ENCODE assay signal across 18 cellular contexts in the genomic region with DNA sequence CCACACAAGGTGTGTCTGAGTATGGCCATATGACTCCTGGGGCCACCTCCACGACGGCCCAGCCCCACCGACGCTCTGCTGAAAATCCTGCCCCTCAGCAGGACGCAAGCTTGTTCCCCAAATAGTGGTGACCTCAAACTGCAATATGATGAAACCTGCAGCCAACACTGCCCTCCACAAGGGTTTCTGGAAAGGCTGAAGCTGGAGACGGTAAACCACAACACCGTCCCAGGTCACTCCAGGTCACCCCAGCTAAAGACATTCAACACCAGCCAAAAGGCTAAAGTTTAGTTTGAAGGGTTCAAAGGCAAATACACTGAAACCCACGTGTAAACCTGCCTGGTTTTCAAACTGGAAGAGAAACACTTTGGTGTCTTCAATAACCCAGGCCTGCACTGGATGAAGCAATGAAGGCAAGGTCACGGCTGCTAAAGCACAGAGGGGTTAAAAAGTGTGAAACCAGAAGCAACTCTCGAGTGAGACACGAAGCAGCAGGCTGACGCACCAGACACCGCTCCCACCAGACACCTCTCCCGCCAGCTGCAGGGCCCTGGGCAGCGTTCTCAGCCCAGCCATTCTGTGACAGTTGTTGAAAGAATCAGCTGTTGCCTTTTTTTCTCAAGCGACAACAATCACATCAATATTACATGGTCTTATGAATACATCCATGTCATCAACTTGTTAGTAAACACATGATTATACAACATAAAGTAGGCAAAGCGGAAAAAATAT. TPM values are rescaled to one million over a fixed set of nuclear protein-coding genes. Genes with fewer than 3 reads are reported as not detected.
DNase-seq lines count a peak whose midpoint lies in the region; ATAC-seq, FAIRE-seq and TF ChIP-seq lines count a peak whose summit lies in the region.
"Had no signal": no experiment of that assay in that cellular context is flagged by ENCODE, and none has a peak within 500 bp of the region (broad histone marks: within the 10 kb centered on the region; RNA-seq: fewer than 3 reads in every experiment).

No MANE protein-coding gene starts in this region.

- DNase-seq in mammary epithelial cell (no peak), MCF 10A (ENCODE audit: unreplicated experiment) (no peak), NOMO-1 treated with DMSO at 0.1 percent for 48 hours (lab: John Stamatoyannopoulos, UW; ENCODE audit: unreplicated experiment) (peak; percentile 91), K562 (ENCODE audit: extremely low read depth in 1 of 4, low spot score in 3 of 4) (peak in 2 of 4 experiments; percentile 45 to 60), GM23338 (ENCODE audit: low spot score) (no peak)
- DNase-seq in activated CD8-positive, alpha-beta memory T cell treated with anti-CD3 and anti-CD28 coated beads for 24 hours, result no peak
- DNase-seq: activated CD4-positive, alpha-beta T cell treated with anti-CD3 and anti-CD28 coated beads, Interleukin-2, amount 10 ng/mL, durations not matched to agents 7 days and 5 days; activated naive CD4-positive, alpha-beta T cell treated with Interleukin-2 at 50 U/mL for 16 hours; gastrocnemius medialis; NCI-H1092; ovary had no signal

- TF ChIP-seq RAD21 in K562 (CRISPR knock-in tag; conservative IDR thresholded peaks at IDR 0.05 in 1 of 2, IDR thresholded peaks at IDR 0.05 in 1 of 2), result peak; percentile 7 to 36; a peak in 2 of 4 replicates

- H3K9me3 ChIP-seq in mammary epithelial cell (replicated peaks; ENCODE audit: insufficient read depth, low read length) (no peaks in the 10 kb centered on the region), K562 (replicated peaks; ENCODE audit: control insufficient read depth, insufficient read depth, low read depth, low read length) (no peaks in the 10 kb centered on the region)
- H3K9me3 ChIP-seq: gastrocnemius medialis, ovary, vagina had no signal

- H3K27me3 Mint-ChIP-seq in MCF 10A (ENCODE audit: insufficient read depth, unreplicated experiment) (peaks cover 11% of the 10 kb centered on the region), GM23338 (ENCODE audit: insufficient read depth, low read depth, poor library complexity) (peaks cover 41% of the 10 kb centered on the region)

- H3K4me2 ChIP-seq in mammary epithelial cell (ENCODE audit: insufficient read depth, low read depth, low read length), result no peak overlapping the region
- no peak overlapping the region for H3K4me2 ChIP-seq in K562 (ENCODE audit: insufficient read depth, low read length)
- H3K4me2 ChIP-seq in GM23338, result no peak overlapping the region

- no peak overlapping the region for H3K4me3 Mint-ChIP-seq in MCF 10A (ENCODE audit: unreplicated experiment)
- no peak overlapping the region for H3K4me3 Mint-ChIP-seq in GM23338
- H3K4me3 Mint-ChIP-seq: activated CD4-positive, alpha-beta T cell treated with anti-CD3 and anti-CD28 coated beads, Interleukin-2, amount 10 ng/mL, durations not matched to agents 7 days and 5 days had no signal

- no peak overlapping the region for H3K27ac ChIP-seq in mammary epithelial cell (ENCODE audit: insufficient read depth, low read depth, low read length)
- peak overlapping the region; percentile 70; the same call in 2 of the 3 replicates for H3K27ac ChIP-seq in K562 (ENCODE audit: extremely low read depth, low read depth, low read length)
- H3K27ac ChIP-seq in GM23338 (ENCODE audit: low read depth), result no peak overlapping the region
- H3K27ac ChIP-seq: coronary artery, gastrocnemius medialis, ovary, SK-N-MC, vagina had no signal

- H2AFZ ChIP-seq in mammary epithelial cell (ENCODE audit: low read depth, low read length), result no peak overlapping the region
- no peak overlapping the region for H2AFZ ChIP-seq in K562 (ENCODE audit: low read depth, low read length)
- no peak overlapping the region for H2AFZ ChIP-seq in GM23338

- H3K9ac ChIP-seq in mammary epithelial cell (ENCODE audit: insufficient read depth, low read length) (no peak overlapping the region), K562 (ENCODE audit: insufficient read depth in 1 of 2, low read depth in 2 of 2, low read length in 2 of 2) (peak overlapping the region in 1 of 2 experiments; percentile 19; a peak in 1 of 4 replicates)

- in situ Hi-C loops in mammary epithelial cell (cut with MboI; ENCODE audit: low sequenced_read_pairs in 2 of 2), result no loop called here
- in situ Hi-C loops in K562 (cut with MboI), result no loop called here

- POLR2A ChIA-PET in MCF 10A (lab: Yijun Ruan, JAX) (no interaction called here), K562 (lab: Yijun Ruan, JAX) (interaction anchor here (0.6 to 1.3 kb wide), 7 partner anchors 11 to 47 kb away, joined by 3 to 5 read pairs (median 4); no protein-coding TSS in a partner anchor)

- dilution Hi-C loops in mammary epithelial cell (cut with HindIII; ENCODE audit: low sequenced_read_pairs), result loop anchor here (5.0 kb wide), 3 partner anchors 36 to 71 kb away; no protein-coding TSS in a partner anchor

- BruUV-seq in mammary epithelial cell (replicated peaks; lab: Mats Ljungman, UMichigan) (TSS peak; percentile 34), MCF 10A (replicated peaks; lab: Mats Ljungman, UMichigan) (no TSS peak), K562 (replicated peaks; lab: Mats Ljungman, UMichigan) (no TSS peak)

- H3K4me1 Mint-ChIP-seq in MCF 10A (ENCODE audit: insufficient read depth, unreplicated experiment) (no peaks in the 10 kb centered on the region), GM23338 (peaks cover 7% of the 10 kb centered on the region; the same call in 2 of the 3 replicates)
- H3K4me1 Mint-ChIP-seq: activated CD4-positive, alpha-beta T cell treated with anti-CD3 and anti-CD28 coated beads, Interleukin-2, amount 10 ng/mL, durations not matched to agents 7 days and 5 days had no signal

- TF ChIP-seq EP300 in K562 (IDR thresholded peaks at IDR 0.05; ENCODE audit: low read length), result peak; percentile 96

- no peak for TF ChIP-seq POLR2A in K562 (conservative IDR thresholded peaks at IDR 0.05)

- no peaks in the 10 kb centered on the region for H3K9me2 ChIP-seq in GM23338 (ENCODE audit: insufficient read depth)

- H3K9me1 ChIP-seq in K562 (ENCODE audit: control insufficient read depth, insufficient read depth, low read length), result peaks cover 4% of the 10 kb centered on the region

- H3K36me3 ChIP-seq in mammary epithelial cell (ENCODE audit: insufficient read depth, low read length), result no peaks in the 10 kb centered on the region
- peaks cover 48% of the 10 kb centered on the region; the same call in 2 of the 3 replicates for H3K36me3 ChIP-seq in K562 (ENCODE audit: control insufficient read depth, insufficient read depth, low read length)
- H3K36me3 ChIP-seq in GM23338 (ENCODE audit: insufficient read depth), result no peaks in the 10 kb centered on the region
- H3K36me3 ChIP-seq: ovary, vagina had no signal

- peak; percentile 80 for FAIRE-seq in K562 (lab: Jason Lieb, UNC)

- peaks cover 27% of the 10 kb centered on the region for H3K27me3 ChIP-seq in mammary epithelial cell (ENCODE audit: insufficient read depth, low read length)
- peaks cover 3 to 8% of the 10 kb centered on the region in 2 experiments; a peak in 3 of 5 replicates for H3K27me3 ChIP-seq in K562 (ENCODE audit: control insufficient read depth in 2 of 2, insufficient read depth in 2 of 2, low read length in 2 of 2)
- peaks cover 45% of the 10 kb centered on the region for H3K27me3 ChIP-seq in GM23338 (ENCODE audit: insufficient read depth)
- H3K27me3 ChIP-seq: vagina had no signal

- 91% methylated on average over 17 of the region's 17 CpGs for WGBS in mammary epithelial cell (ENCODE audit: low coverage, missing lambda C conversion rate)
- 14% methylated on average over 17 of the region's 17 CpGs for WGBS in K562 (ENCODE audit: insufficient coverage, low coverage, missing lambda C conversion rate)

- H3K9me3 Mint-ChIP-seq in MCF 10A (ENCODE audit: unreplicated experiment), result no peaks in the 10 kb centered on the region
- no peaks in the 10 kb centered on the region for H3K9me3 Mint-ChIP-seq in GM23338
- H3K9me3 Mint-ChIP-seq: activated CD4-positive, alpha-beta T cell treated with anti-CD3 and anti-CD28 coated beads, Interleukin-2, amount 10 ng/mL, durations not matched to agents 7 days and 5 days had no signal

- ATAC-seq in K562 (peak; percentile 87), GM23338 (no peak), GM18907 (IDR thresholded peaks at IDR 0.05; ENCODE audit: unreplicated experiment) (no peak)
- ATAC-seq in activated CD4-positive, CD25-positive, alpha-beta regulatory T cell treated with anti-CD3 and anti-CD28 coated beads, Interleukin-2, amount 50 U/mL, for 24 hours, result no peak
- ATAC-seq: gastrocnemius medialis had no signal

- intact Hi-C loops in mammary epithelial cell (cut with micrococcal nuclease), result no loop called here
- intact Hi-C loops in MCF 10A (cut with micrococcal nuclease), result no loop called here
- intact Hi-C loops in K562 (cut with micrococcal nuclease), result loop anchor here (2.0 kb wide), 1 partner anchor 14 kb away; no protein-coding TSS in a partner anchor

- H3K36me3 Mint-ChIP-seq in MCF 10A (ENCODE audit: insufficient read depth, unreplicated experiment) (peaks cover 22% of the 10 kb centered on the region), GM23338 (ENCODE audit: low read depth) (peaks cover 7% of the 10 kb centered on the region)

- no peaks in the 10 kb centered on the region for H3K79me2 ChIP-seq in mammary epithelial cell (ENCODE audit: insufficient read depth, low read length)
- no peaks in the 10 kb centered on the region for H3K79me2 ChIP-seq in K562 (ENCODE audit: control insufficient read depth, insufficient read depth, low read length)
- no peaks in the 10 kb centered on the region for H3K79me2 ChIP-seq in GM23338 (replicated peaks; ENCODE audit: insufficient read depth)

- CTCF ChIA-PET in mammary epithelial cell (lab: Charles Lee; ENCODE audit: low non-redundant PET) (no interaction called here), MCF 10A (lab: Yijun Ruan, JAX) (interaction anchor here (0.6 to 0.9 kb wide), 2 partner anchors 20 to 37 kb away, joined by 3 read pairs; no protein-coding TSS in a partner anchor), K562 (lab: Yijun Ruan, JAX; ENCODE audit: low intra/inter-chr PET ratio) (no interaction called here)

- H3K27ac Mint-ChIP-seq in MCF 10A (ENCODE audit: low read depth, unreplicated experiment) (no peak overlapping the region), GM23338 (no peak overlapping the region)
- H3K27ac Mint-ChIP-seq: activated CD4-positive, alpha-beta T cell treated with anti-CD3 and anti-CD28 coated beads, Interleukin-2, amount 10 ng/mL, durations not matched to agents 7 days and 5 days had no signal

- H3K4me1 ChIP-seq in mammary epithelial cell (ENCODE audit: insufficient read depth, low read length) (no peaks in the 10 kb centered on the region), K562 (replicated peaks in 1 of 2; ENCODE audit: control insufficient read depth in 2 of 2, insufficient read depth in 2 of 2, low read length in 2 of 2) (peaks cover 21 to 76% of the 10 kb centered on the region in 2 experiments), GM23338 (ENCODE audit: insufficient read depth) (no peaks in the 10 kb centered on the region; the same call in 1 of the 2 replicates)
- H3K4me1 ChIP-seq: gastrocnemius medialis, vagina had no signal

- TF ChIP-seq CTCF in mammary epithelial cell (conservative IDR thresholded peaks at IDR 0.05 in 1 of 2, IDR thresholded peaks at IDR 0.05 in 1 of 2; ENCODE audit: extremely low read depth in 1 of 2, insufficient read depth in 1 of 2, low read depth in 1 of 2, low read length in 2 of 2), result no peak
- TF ChIP-seq CTCF in MCF 10A (IDR thresholded peaks at IDR 0.05; ENCODE audit: unreplicated experiment), result no peak
- no peak for TF ChIP-seq CTCF in K562 (IDR thresholded peaks at IDR 0.05 in 2 of 3, conservative IDR thresholded peaks at IDR 0.05 in 1 of 3; ENCODE audit: insufficient read depth in 2 of 3, low read depth in 1 of 3, low read length in 3 of 3)
- TF ChIP-seq CTCF in GM23338 (conservative IDR thresholded peaks at IDR 0.05; ENCODE audit: low read depth in 2 of 2), result no peak

- 0 out of 2 replicates have a peak, but pooled peaks cover 2% of the 10 kb centered on the region for H3F3A ChIP-seq in GM23338 (replicated peaks; ENCODE audit: low read depth)

- H4K20me1 ChIP-seq in mammary epithelial cell (ENCODE audit: insufficient read depth, low read length) (peaks cover 9% of the 10 kb centered on the region), K562 (replicated peaks; ENCODE audit: control insufficient read depth, insufficient read depth, low read length) (peaks cover 11% of the 10 kb centered on the region; the same call in 1 of the 2 replicates), GM23338 (replicated peaks; ENCODE audit: insufficient read depth) (peaks cover 13% of the 10 kb centered on the region; the same call in 1 of the 2 replicates)

- H3K4me3 ChIP-seq in mammary epithelial cell (replicated peaks in 1 of 3; ENCODE audit: insufficient read depth in 1 of 3, low read depth in 2 of 3, low read length in 3 of 3), result no peak overlapping the region
- H3K4me3 ChIP-seq in K562, result no peak overlapping the region
- no peak overlapping the region for H3K4me3 ChIP-seq in GM23338
- H3K4me3 ChIP-seq: coronary artery, gastrocnemius medialis, ovary, SK-N-MC, vagina had no signal

RNA-seq across cellular contexts. Expression of gene LHX3, which starts 1.8 kb away (rescaled TPM):
- total RNA-seq in mammary epithelial cell (not detected), MCF 10A (2022) (0.22 and 0.26 TPM in 2 replicates), K562 (2014; rRNA removed) (not detected in 2 replicates), K562 (2014; rRNA removed; fragmentation: Illumina TruSeq; extraction: Trizol) (not detected in 2 replicates), K562 (2015; rRNA removed; fragmentation: Illumina TruSeq; extraction: Trizol) (not detected in 2 replicates), K562 (2021) (0.09 TPM in 1 of 2 replicates, not detected in the other)
- polyA plus RNA-seq in mammary epithelial cell (not detected), K562 (2011; rRNA removed) (not detected in 2 replicates), K562 (2014; fragmentation: Illumina TruSeq; extraction: Trizol) (not detected in 2 replicates), K562 (2014; fragmentation: Nextera tagmentation; extraction: Ambion mirVana) (not detected), K562 (2014; rRNA removed) (not detected in 2 replicates), GM23338 (2016; fragmentation: Nextera tagmentation; extraction: Ambion mirVana) (0.08 TPM in 1 of 2 replicates, not detected in the other)
- polyA minus RNA-seq in mammary epithelial cell, result not detected
- total RNA-seq in K562 (2011; cell fraction: chromatin; rRNA removed; ENCODE audit: low replicate concordance), result 0.09 TPM in 1 of 2 replicates, not detected in the other
- not detected in 2 replicates for total RNA-seq in K562 (2011; cell fraction: nucleolus; rRNA removed)
- not detected in 2 replicates for total RNA-seq in K562 (2011; cell fraction: nucleoplasm; rRNA removed)
- polyA plus RNA-seq in K562 (2011; cell fraction: cytosol; rRNA removed), result not detected in 2 replicates
- 0.04 TPM in 1 of 2 replicates, not detected in the other for polyA plus RNA-seq in K562 (2011; cell fraction: nucleus; rRNA removed)
- 0.91 TPM in 1 of 2 replicates, not detected in the other for polyA plus RNA-seq in K562 (2012)
- polyA minus RNA-seq in K562 (2011; rRNA and poly(A)+ RNA removed), result not detected in 2 replicates
- not detected in 2 replicates for polyA minus RNA-seq in K562 (2011; cell fraction: cytosol; rRNA and poly(A)+ RNA removed)
- polyA minus RNA-seq in K562 (2011; cell fraction: nucleus; rRNA and poly(A)+ RNA removed), result not detected in 2 replicates
- total RNA-seq in GM23338 (2014; rRNA removed; shearing (Covaris generic)), result not detected in 2 replicates
- total RNA-seq: activated CD4-positive, alpha-beta T cell treated with anti-CD3 and anti-CD28 coated beads, Interleukin-2, amount 10 ng/mL, durations not matched to agents 7 days and 5 days; epithelial cell of proximal tubule; gastrocnemius medialis; mucosa of gallbladder; ovary; vagina had no signal
- polyA plus RNA-seq: ovary had no signal

RNA-seq across cellular contexts. Expression of gene QSOX2, which starts 38.8 kb away (rescaled TPM):
- total RNA-seq in mammary epithelial cell (10 to 100 TPM; 14.8 to 21.3 TPM), MCF 10A (2022) (23.7 and 27.7 TPM in 2 replicates), K562 (2014; rRNA removed) (12.7 and 15.0 TPM in 2 replicates), K562 (2014; rRNA removed; fragmentation: Illumina TruSeq; extraction: Trizol) (9.7 and 10.5 TPM in 2 replicates), K562 (2015; rRNA removed; fragmentation: Illumina TruSeq; extraction: Trizol) (11.7 and 12.2 TPM in 2 replicates), K562 (2021) (22.3 and 23.7 TPM in 2 replicates)
- polyA plus RNA-seq in mammary epithelial cell (12.3 TPM), K562 (2011; rRNA removed) (13.5 and 21.5 TPM in 2 replicates), K562 (2014; fragmentation: Illumina TruSeq; extraction: Trizol) (16.1 and 17.4 TPM in 2 replicates), K562 (2014; fragmentation: Nextera tagmentation; extraction: Ambion mirVana) (under 1 TPM; 0.51 to 0.91 TPM), K562 (2014; rRNA removed) (23.6 and 24.2 TPM in 2 replicates), GM23338 (2016; fragmentation: Nextera tagmentation; extraction: Ambion mirVana) (9.2 and 10.5 TPM in 2 replicates)
- polyA minus RNA-seq in mammary epithelial cell, result 22.2 TPM
- 50.6 and 63.4 TPM in 2 replicates for total RNA-seq in K562 (2011; cell fraction: chromatin; rRNA removed; ENCODE audit: low replicate concordance)
- 45.7 and 46.1 TPM in 2 replicates for total RNA-seq in K562 (2011; cell fraction: nucleolus; rRNA removed)
- total RNA-seq in K562 (2011; cell fraction: nucleoplasm; rRNA removed), result 35.5 and 45.4 TPM in 2 replicates
- 7.9 and 11.0 TPM in 2 replicates for polyA plus RNA-seq in K562 (2011; cell fraction: cytosol; rRNA removed)
- 97.5 and 103 TPM in 2 replicates for polyA plus RNA-seq in K562 (2011; cell fraction: nucleus; rRNA removed)
- 14.6 and 32.6 TPM in 2 replicates for polyA plus RNA-seq in K562 (2012)
- 9.3 and 10.2 TPM in 2 replicates for polyA minus RNA-seq in K562 (2011; rRNA and poly(A)+ RNA removed)
- polyA minus RNA-seq in K562 (2011; cell fraction: cytosol; rRNA and poly(A)+ RNA removed), result 5.9 and 7.6 TPM in 2 replicates
- polyA minus RNA-seq in K562 (2011; cell fraction: nucleus; rRNA and poly(A)+ RNA removed), result 17.8 and 19.0 TPM in 2 replicates
- total RNA-seq in GM23338 (2014; rRNA removed; shearing (Covaris generic)), result 25.5 and 29.2 TPM in 2 replicates
